8 cellular contexts compared by ENCODE assay signal in the genomic region with DNA sequence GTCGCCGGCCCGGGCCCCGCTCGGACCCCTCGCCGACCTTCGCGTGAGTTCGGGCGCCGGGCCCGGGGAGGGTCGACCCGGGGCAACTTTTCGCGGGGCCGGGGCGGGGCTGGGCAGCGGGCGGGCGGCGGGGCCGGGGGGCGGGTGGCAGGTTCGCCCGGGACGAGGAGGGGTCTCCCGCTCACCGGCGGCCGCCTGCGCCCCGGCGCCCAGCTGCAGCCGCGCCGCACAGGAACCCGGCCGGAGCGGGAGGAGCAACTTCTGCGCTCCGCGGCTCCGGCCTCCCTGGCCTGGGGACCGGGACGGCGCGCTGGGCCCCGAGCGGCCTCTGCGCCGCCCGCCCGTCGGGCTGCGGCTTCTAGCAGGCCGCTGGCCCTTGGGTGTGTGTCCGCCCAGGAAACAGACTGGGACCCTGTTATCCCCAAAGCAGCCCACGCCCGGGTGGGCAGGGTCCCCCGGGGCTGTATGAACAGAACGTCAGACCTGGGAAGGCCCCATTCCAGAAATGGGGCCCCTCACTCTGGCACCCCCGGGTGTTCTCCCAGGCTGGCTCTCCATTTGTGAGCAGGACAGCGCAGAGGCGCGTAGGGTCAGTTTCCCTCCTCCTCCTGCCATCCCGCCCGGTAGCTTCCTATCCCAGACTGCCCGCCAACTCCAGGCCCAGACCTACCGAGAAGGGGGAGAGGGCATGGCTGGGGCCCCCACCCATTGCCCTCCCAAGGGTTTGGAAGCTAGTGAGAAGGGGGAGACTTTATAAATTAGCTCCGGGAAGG. TPM values are rescaled to one million over a fixed set of nuclear protein-coding genes. Genes with fewer than 3 reads are reported as not detected.
DNase-seq lines count a peak whose midpoint lies in the region; ATAC-seq and TF ChIP-seq lines count a peak whose summit lies in the region.

No MANE protein-coding gene starts in this region.

- in situ Hi-C loops in GM13977 (cut with MboI; ENCODE audit: low pct_unique_long_range_greater_than_20kb, low sequenced_read_pairs, unreplicated experiment), result no loop called here

- TF ChIP-seq CTCF in GM13977 (IDR thresholded peaks at IDR 0.05; ENCODE audit: extremely low read depth, insufficient read depth, missing control alignments) (no peak), PC-9 (conservative IDR thresholded peaks at IDR 0.05) (no peak)

- H3K79me2 ChIP-seq in PC-9 (ENCODE audit: low read depth), result peaks cover 51% of the 10 kb centered on the region

- peaks cover 38% of the 10 kb centered on the region for H4K20me1 ChIP-seq in PC-9 (ENCODE audit: insufficient read depth)

- H3K9me3 ChIP-seq in PC-9 (ENCODE audit: insufficient read depth, low read depth), result no peaks in the 10 kb centered on the region
- no peaks in the 10 kb centered on the region for H3K9me3 ChIP-seq in naive thymus-derived CD4-positive, alpha-beta T cell (ENCODE audit: control insufficient read depth in 2 of 3, low read length in 3 of 3)

- H3K27me3 ChIP-seq in PC-9 (ENCODE audit: insufficient read depth, low read depth), result no peaks in the 10 kb centered on the region
- no peaks in the 10 kb centered on the region for H3K27me3 ChIP-seq in naive thymus-derived CD4-positive, alpha-beta T cell (ENCODE audit: control insufficient read depth in 2 of 2, insufficient read depth in 2 of 2, low read length in 2 of 2)

- peak overlapping the region; percentile 33 to 80 (median 64) for H3K4me3 Mint-ChIP-seq in naive thymus-derived CD4-positive, alpha-beta T cell

- H3K4me3 ChIP-seq in PC-9, result peak overlapping the region; percentile 69
- H3K4me3 ChIP-seq in naive thymus-derived CD4-positive, alpha-beta T cell (ENCODE audit: low read length), result peak overlapping the region; percentile 50

- H3K27ac Mint-ChIP-seq in naive thymus-derived CD4-positive, alpha-beta T cell, result peak overlapping the region in 1 of 9 donors; percentile 59

- peak overlapping the region; percentile 93 for H3K4me2 ChIP-seq in PC-9

- H3K9me3 Mint-ChIP-seq in naive thymus-derived CD4-positive, alpha-beta T cell, result no peaks in the 10 kb centered on the region

- no TSS peak for BruUV-seq in PC-9 (replicated peaks; lab: Mats Ljungman, UMichigan)

- H3K27ac ChIP-seq in PC-9 (peak overlapping the region; percentile 24), epithelial cell of prostate (peak overlapping the region; percentile 69)
- no peak overlapping the region for H3K27ac ChIP-seq in naive thymus-derived CD4-positive, alpha-beta T cell (ENCODE audit: low read depth, low read length)

- H3F3A ChIP-seq in PC-9 (ENCODE audit: insufficient read depth, low read depth), result peaks cover 20% of the 10 kb centered on the region; the same call in 1 of the 2 replicates

- POLR2A ChIA-PET in PC-9 (lab: Charles Lee; ENCODE audit: unreplicated experiment), result interaction anchor here (0.6 kb wide), 1 partner anchor 85 kb away, joined by 3 read pairs; no protein-coding TSS in a partner anchor
- POLR2A ChIA-PET in naive thymus-derived CD4-positive, alpha-beta T cell (lab: Charles Lee), result interaction anchor here (0.8 to 1.1 kb wide), 2 partner anchors 64 to 162 kb away, joined by 3 read pairs; a partner anchor contains a TSS

- H3K4me1 Mint-ChIP-seq in naive thymus-derived CD4-positive, alpha-beta T cell, result peaks cover 0 to 17% (median 11%) of the 10 kb centered on the region in 7 donors

- no peak overlapping the region for H2AFZ ChIP-seq in PC-9

- H3K36me3 ChIP-seq in PC-9 (ENCODE audit: low read depth), result no peaks in the 10 kb centered on the region
- no peaks in the 10 kb centered on the region for H3K36me3 ChIP-seq in naive thymus-derived CD4-positive, alpha-beta T cell (ENCODE audit: control insufficient read depth in 2 of 3, insufficient read depth in 3 of 3, low read length in 3 of 3)

- H3K27me3 Mint-ChIP-seq in naive thymus-derived CD4-positive, alpha-beta T cell, result peaks cover 0 to 52% (median 0%) of the 10 kb centered on the region in 5 donors

- H3K9me2 ChIP-seq in PC-9 (ENCODE audit: insufficient read depth), result no peaks in the 10 kb centered on the region

- DNase-seq in GM13977 (ENCODE audit: low spot score) (peak; percentile 73), PC-9 (peak in 1 of 2 experiments; percentile 29), epithelial cell of prostate (ENCODE audit: low read depth, low spot score) (no peak), T-helper 1 cell (no peak)
- no peak for DNase-seq in naive thymus-derived CD4-positive, alpha-beta T cell

- CTCF ChIA-PET in PC-9 (lab: Charles Lee), result interaction anchor here (0.7 to 2.0 kb wide), 3 partner anchors 29 to 116 kb away, joined by 3 to 6 read pairs (median 4); no protein-coding TSS in a partner anchor
- CTCF ChIA-PET in naive thymus-derived CD4-positive, alpha-beta T cell (lab: Charles Lee), result no interaction called here

- intact Hi-C loops in PC-9 (cut with micrococcal nuclease; ENCODE audit: unreplicated experiment), result loop anchor here (2.0 kb wide), 1 partner anchor 116 kb away; no protein-coding TSS in a partner anchor
- intact Hi-C loops in naive thymus-derived CD4-positive, alpha-beta T cell (cut with micrococcal nuclease), result loop anchor here in 1 of 2 donors (1.0 to 5.0 kb wide), 5 partner anchors 65 to 258 kb away; a partner anchor contains a TSS

- H3K36me3 Mint-ChIP-seq in naive thymus-derived CD4-positive, alpha-beta T cell, result no peaks in the 10 kb centered on the region

- peaks cover 32% of the 10 kb centered on the region for H3K4me1 ChIP-seq in PC-9 (replicated peaks; ENCODE audit: insufficient read depth)
- peaks cover 4 to 10% of the 10 kb centered on the region in 2 donors for H3K4me1 ChIP-seq in naive thymus-derived CD4-positive, alpha-beta T cell (ENCODE audit: control insufficient read depth in 2 of 2, insufficient read depth in 2 of 2, low read length in 2 of 2)

- ATAC-seq in naive thymus-derived CD4-positive, alpha-beta T cell, result no peak
- ATAC-seq in HG03354 (IDR thresholded peaks at IDR 0.05; ENCODE audit: poor library complexity, severe bottlenecking, unreplicated experiment), result no peak
- no peak for ATAC-seq in HG02678 (IDR thresholded peaks at IDR 0.05; ENCODE audit: unreplicated experiment)
- no peak for ATAC-seq in GM19455 (IDR thresholded peaks at IDR 0.05; ENCODE audit: unreplicated experiment)

RNA-seq across cellular contexts. Expression of a gene that starts 0.7 kb away (rescaled TPM):
- total RNA-seq in PC-9 (2021), result 116 and 146 TPM in 2 replicates
- total RNA-seq in naive thymus-derived CD4-positive, alpha-beta T cell, result 10 to 100 TPM in 2 of 5 experiments, 1 to 10 TPM in 3; 5.9 to 59.5 (median 8.6) TPM
- polyA plus RNA-seq in naive thymus-derived CD4-positive, alpha-beta T cell, result under 1 TPM; 0.31 TPM
